Comparison of ENCODE assay signal across 33 cellular contexts in genomic region chr1:179337942-179338560, GRCh38. TPM values are rescaled to one million over a fixed set of nuclear protein-coding genes. Genes with fewer than 3 reads are reported as not detected.
"Had no signal": no experiment of that assay in that cellular context is flagged by ENCODE, and none has a peak within 500 bp of the region (broad histone marks: within the 10 kb centered on the region; RNA-seq: fewer than 3 reads in every experiment).

No MANE protein-coding gene starts in this region.

- H3K36me3 Mint-ChIP-seq: WTC11 had no signal

- ATAC-seq: activated CD8-positive, alpha-beta T cell treated with anti-CD3 and anti-CD28 coated beads, Interleukin-2, amount 10 ng/mL, durations not matched to agents 7 days and 5 days; activated naive CD4-positive, alpha-beta T cell treated with anti-CD3 and anti-CD28 coated beads, Interleukin-2, amount 50 U/mL, for 72 hours; body of pancreas; gastrocnemius medialis; pancreas; T-helper 17 cell; upper lobe of right lung; WTC11 had no signal

- H3K27me3 Mint-ChIP-seq: T-helper 17 cell had no signal

- H3K4me3 ChIP-seq: adrenal gland, body of pancreas, gastrocnemius medialis, left ventricle myocardium inferior, lung, mucosa of descending colon, pancreas, prostate gland, sigmoid colon, smooth muscle cell, suprapubic skin, tibial artery, upper lobe of right lung had no signal

- H3K27me3 ChIP-seq: adrenal gland, body of pancreas, gastrocnemius medialis, pancreas, sigmoid colon, suprapubic skin, tibial artery, upper lobe of right lung had no signal

- H3K9me3 Mint-ChIP-seq: activated naive CD4-positive, alpha-beta T cell treated with anti-CD3 and anti-CD28 coated beads, Interleukin-2, amount 50 U/mL, for 72 hours; WTC11 had no signal

- H3K9me3 ChIP-seq: adrenal gland, body of pancreas, gastrocnemius medialis, left ventricle myocardium inferior, mucosa of descending colon, pancreas, prostate gland, sigmoid colon, suprapubic skin, tibial artery, upper lobe of right lung had no signal

- H3K4me1 Mint-ChIP-seq: WTC11 had no signal

- H3K27ac Mint-ChIP-seq: activated CD8-positive, alpha-beta T cell treated with anti-CD3 and anti-CD28 coated beads, Interleukin-2, amount 10 ng/mL, durations not matched to agents 7 days and 5 days; activated naive CD4-positive, alpha-beta T cell treated with anti-CD3 and anti-CD28 coated beads, Interleukin-2, amount 50 U/mL, for 72 hours; T-helper 17 cell; WTC11 had no signal

- DNase-seq: activated CD4-positive, alpha-beta T cell treated with anti-CD3 and anti-CD28 coated beads for 1 hour; activated CD4-positive, alpha-beta T cell treated with anti-CD3 and anti-CD28 coated beads, Interleukin-2, amount 50 U/mL, for 1 hour; activated CD8-positive, alpha-beta T cell treated with anti-CD3 and anti-CD28 coated beads, Interleukin-2, amount 10 ng/mL, durations not matched to agents 7 days and 5 days; activated gamma-delta T cell treated with Interleukin-2 at 50 U/mL for 16 hours; activated T-cell treated with anti-CD3 and anti-CD28 coated beads, Interleukin-2, amount 50 U/mL, for 1 hour; adrenal gland; aorta; body of pancreas; effector CD8-positive, alpha-beta T cell; erythroblast; gastrocnemius medialis; glutamatergic neuron; islet precursor cell; left ventricle myocardium inferior; pancreas; retina; sigmoid colon; stimulated activated CD4-positive, alpha-beta T cell treated with anti-CD3 and anti-CD28 coated beads, Interleukin-1b, Interleukin-23, amount 100 ng/mL, for 48 hours; stimulated activated naive CD4-positive, alpha-beta T cell; T-helper 17 cell; T1000; tibial artery; upper lobe of right lung had no signal

- H3K4me3 Mint-ChIP-seq: activated CD8-positive, alpha-beta T cell treated with anti-CD3 and anti-CD28 coated beads, Interleukin-2, amount 10 ng/mL, durations not matched to agents 7 days and 5 days; T-helper 17 cell; WTC11 had no signal

- H3K27ac ChIP-seq: body of pancreas, gastrocnemius medialis, left ventricle myocardium inferior, pancreas, prostate gland, sigmoid colon, suprapubic skin, tibial artery, upper lobe of right lung had no signal

RNA-seq across cellular contexts. Expression of gene AXDND1, which starts 27.7 kb away (rescaled TPM):
- total RNA-seq: aorta, dermis microvascular lymphatic vessel endothelial cell, gastrocnemius medialis, left ventricle myocardium inferior, mesenteric fat pad, myocyte, smooth muscle cell, upper lobe of right lung, WTC11 had no signal
